Comparison of ENCODE assay signal across 9 cellular contexts in genomic region chr20:37989601-37990001, GRCh38. TPM values are rescaled to one million over a fixed set of nuclear protein-coding genes. Genes with fewer than 3 reads are reported as not detected.
DNase-seq lines count a peak whose midpoint lies in the region; ATAC-seq and TF ChIP-seq lines count a peak whose summit lies in the region.
"Had no signal": no experiment of that assay in that cellular context is flagged by ENCODE, and none has a peak within 500 bp of the region (broad histone marks: within the 10 kb centered on the region; RNA-seq: fewer than 3 reads in every experiment).

No MANE protein-coding gene starts in this region.

- POLR2A ChIA-PET in CD4-positive, alpha-beta T cell (lab: Charles Lee), result no interaction called here

- no peaks in the 10 kb centered on the region for H3K9me3 ChIP-seq in CD4-positive, alpha-beta T cell (ENCODE audit: control insufficient read depth, low read length)
- no peaks in the 10 kb centered on the region for H3K9me3 ChIP-seq in mucosa of descending colon

- no peak overlapping the region for H3K4me3 Mint-ChIP-seq in CD4-positive, alpha-beta T cell

- H3K27ac ChIP-seq in CD4-positive, alpha-beta T cell (ENCODE audit: low read depth, low read length), result no peak overlapping the region
- peak overlapping the region; percentile 91 for H3K27ac ChIP-seq in caudate nucleus (ENCODE audit: low read depth, low read length)

- no peaks in the 10 kb centered on the region for H3K27me3 Mint-ChIP-seq in CD4-positive, alpha-beta T cell

- intact Hi-C loops in CD4-positive, alpha-beta T cell (cut with DNase I, micrococcal nuclease), result loop anchor here in 1 of 2 experiments (5.0 kb wide), 1 partner anchor 77 kb away; no protein-coding TSS in a partner anchor
- intact Hi-C loops in mucosa of descending colon (cut with DNase I, micrococcal nuclease), result loop anchor here in 1 of 2 donors (10.0 kb wide), 1 partner anchor 425 kb away; no protein-coding TSS in a partner anchor

- ATAC-seq in CD4-positive, alpha-beta T cell (ENCODE audit: poor library complexity), result no peak
- ATAC-seq in mucosa of descending colon, result peak; percentile 50
- ATAC-seq in activated CD4-positive, CD25-positive, alpha-beta regulatory T cell treated with anti-CD3 and anti-CD28 coated beads, Interleukin-2, amount 50 U/mL, for 24 hours, result no peak

- peaks cover 74% of the 10 kb centered on the region for H3K36me3 Mint-ChIP-seq in CD4-positive, alpha-beta T cell (ENCODE audit: low read depth)

- H3K9me3 Mint-ChIP-seq in CD4-positive, alpha-beta T cell, result no peaks in the 10 kb centered on the region

- no peaks in the 10 kb centered on the region for H3K27me3 ChIP-seq in CD4-positive, alpha-beta T cell (ENCODE audit: control insufficient read depth, insufficient read depth, low read length)

- DNase-seq in CD4-positive, alpha-beta T cell, result no peak
- peak; percentile 56 for DNase-seq in M059J (ENCODE audit: low read depth)
- DNase-seq in caudate nucleus (lab: John Stamatoyannopoulos, UW), result peak in 2 of 61 donors; percentile 5 to 70
- DNase-seq in mucosa of descending colon, result peak; percentile 57 to 68 (median 63)
- no peak for DNase-seq in Kasumi-1 (lab: John Stamatoyannopoulos, UW)
- DNase-seq in activated CD4-positive, CD25-positive, alpha-beta regulatory T cell treated with anti-CD3 and anti-CD28 coated beads, Interleukin-2, amount 50 U/mL, for 72 hours, result no peak
- no peak for DNase-seq in NCI-H2081 treated with DMSO at 0.1 percent for 48 hours (lab: John Stamatoyannopoulos, UW)
- DNase-seq: mesendoderm had no signal

- CTCF ChIA-PET in CD4-positive, alpha-beta T cell (lab: Charles Lee), result no interaction called here

- peak overlapping the region; percentile 68 for H3K27ac Mint-ChIP-seq in CD4-positive, alpha-beta T cell

- H3K4me3 ChIP-seq in mucosa of descending colon, result no peak overlapping the region

- H3K36me3 ChIP-seq in mucosa of descending colon (ENCODE audit: low read depth), result no peaks in the 10 kb centered on the region

- H3K4me1 Mint-ChIP-seq in CD4-positive, alpha-beta T cell (ENCODE audit: low read depth), result peaks cover 24% of the 10 kb centered on the region

- H3K4me1 ChIP-seq in mucosa of descending colon (ENCODE audit: low read depth), result peaks cover 30% of the 10 kb centered on the region

- no peak for TF ChIP-seq CTCF in CD4-positive, alpha-beta T cell (IDR thresholded peaks at IDR 0.05)
- no peak for TF ChIP-seq CTCF in mucosa of descending colon (IDR thresholded peaks at IDR 0.05)

RNA-seq across cellular contexts. Expression of gene TTI1, which starts 43.7 kb away (rescaled TPM):
- total RNA-seq in CD4-positive, alpha-beta T cell, result 10 to 100 TPM; 10.6 to 11.4 TPM
- total RNA-seq in M059J (2014; rRNA removed; shearing (Covaris generic)), result 24.2 and 40.3 TPM in 2 replicates
- 10 to 100 TPM; 13.4 to 16.4 (median 14.0) TPM for total RNA-seq in mucosa of descending colon

RNA-seq across cellular contexts. Expression of gene RPRD1B, which starts 43.9 kb away (rescaled TPM):
- total RNA-seq in CD4-positive, alpha-beta T cell, result 10 to 100 TPM; 54.8 to 55.7 TPM
- 22.8 and 35.5 TPM in 2 replicates for total RNA-seq in M059J (2014; rRNA removed; shearing (Covaris generic))
- total RNA-seq in mucosa of descending colon, result 10 to 100 TPM; 28.2 to 36.3 (median 32.9) TPM

Comparison
In these comparisons a context has a peak if more than half of its experiments do, and no peak if none do; other contexts are left out.
1. DNase-seq: peak in M059J (single experiment) and mucosa of descending colon (3 of 3); none in CD4-positive, alpha-beta T cell (0 of 10), Kasumi-1 (0 of 2), activated CD4-positive, CD25-positive, alpha-beta regulatory T cell treated with anti-CD3 and anti-CD28 coated beads, Interleukin-2, amount 50 U/mL, for 72 hours (single experiment) and NCI-H2081 treated with DMSO at 0.1 percent for 48 hours (single experiment).